Comparison of ENCODE assay signal across 14 cellular contexts in the genomic region with DNA sequence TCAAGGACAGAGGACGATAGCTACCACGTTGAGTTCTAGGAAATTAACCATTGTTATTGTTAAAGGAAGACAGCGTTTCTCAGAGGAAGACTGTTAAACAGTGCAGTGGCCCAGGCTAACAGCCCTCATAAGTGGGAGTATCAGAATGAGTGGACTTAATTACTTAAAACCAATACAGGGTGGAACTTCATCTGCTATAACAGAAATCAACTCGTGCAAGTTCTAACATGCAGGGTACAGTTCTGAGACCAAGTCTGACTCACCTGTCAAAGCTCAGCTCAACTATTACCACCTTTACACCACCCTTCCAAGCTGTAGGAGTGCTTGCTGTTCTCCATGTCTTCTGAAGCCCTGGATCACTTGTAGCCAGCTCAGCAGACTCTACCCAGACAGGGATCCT. TPM values are rescaled to one million over a fixed set of nuclear protein-coding genes. Genes with fewer than 3 reads are reported as not detected.
A peak's percentile ranks its signal among the peaks of the same experiment; 100 is the strongest.
DNase-seq lines count a peak whose midpoint lies in the region; ATAC-seq lines count a peak whose summit lies in the region.
"Had no signal": no experiment of that assay in that cellular context is flagged by ENCODE, and none has a peak within 500 bp of the region (broad histone marks: within the 10 kb centered on the region; RNA-seq: fewer than 3 reads in every experiment).

No MANE protein-coding gene starts in this region.

- ATAC-seq in GM18867 (IDR thresholded peaks at IDR 0.05; ENCODE audit: unreplicated experiment): peak; percentile 53
- ATAC-seq in GM21447 (IDR thresholded peaks at IDR 0.05; ENCODE audit: unreplicated experiment): peak; percentile 33
- ATAC-seq in HG03378 (IDR thresholded peaks at IDR 0.05; ENCODE audit: unreplicated experiment): peak; percentile 63
- peak; percentile 91 for ATAC-seq in esophagus mucosa

- DNase-seq in NCI-H1092 (lab: John Stamatoyannopoulos, UW) (no peak), middle frontal gyrus (ENCODE audit: extremely low spot score, low spot score) (no peak)
- DNase-seq in central memory CD4-positive, alpha-beta T cell: no peak
- DNase-seq: activated CD8-positive, alpha-beta memory T cell treated with anti-CD3 and anti-CD28 coated beads, Interleukin-2, amount 50 U/mL, for 48 hours; Calu3; kidney; NCI-H1105 treated with DMSO at 0.1 percent for 48 hours; stimulated activated CD4-positive, alpha-beta T cell treated with anti-CD3 and anti-CD28 coated beads, Interleukin-15, amount 100 ng/mL, for 24 hours; stimulated activated naive CD4-positive, alpha-beta T cell treated with Interleukin-2 at 50 U/mL for 16 hours had no signal

RNA-seq across cellular contexts. Expression of a gene that starts 26.4 kb away (rescaled TPM):
- 1.2 TPM for total RNA-seq in esophagus mucosa
- total RNA-seq: Calu3, neural crest cell had no signal

RNA-seq across cellular contexts. Expression of a gene that starts 59.5 kb away (rescaled TPM):
- total RNA-seq in esophagus mucosa: 6.3 TPM
- total RNA-seq: neural crest cell had no signal

Comparison
In these comparisons a context has a peak if more than half of its experiments do, and no peak if none do; other contexts are left out.
1. ATAC-seq: peak in every context shown above with its lines; median percentile 91 in esophagus mucosa; 63 in HG03378; 53 in GM18867; 33 in GM21447.